8 cellular contexts compared by ENCODE assay signal in genomic region chr12:2057041-2057792, GRCh38. TPM values are rescaled to one million over a fixed set of nuclear protein-coding genes. Genes with fewer than 3 reads are reported as not detected.
A peak's percentile ranks its signal among the peaks of the same experiment; 100 is the strongest.
DNase-seq lines count a peak whose midpoint lies in the region; ATAC-seq and TF ChIP-seq lines count a peak whose summit lies in the region.

No MANE protein-coding gene starts in this region.

- H3K36me3 ChIP-seq in BE2C = no peaks in the 10 kb centered on the region

- H3K27me3 ChIP-seq in BE2C (peaks cover 89% of the 10 kb centered on the region), H9 (ENCODE audit: insufficient read depth, low read length) (peaks cover 16% of the 10 kb centered on the region)

- H2AK5ac ChIP-seq in H9 (ENCODE audit: insufficient read length, low read length) = no peak overlapping the region

- peaks cover 39% of the 10 kb centered on the region for H3K27me3 Mint-ChIP-seq in H9 (ENCODE audit: low read depth)

- H3K14ac ChIP-seq in H9 (ENCODE audit: insufficient read depth, low read length) = no peak overlapping the region

- H3K9me3 Mint-ChIP-seq in H9 = no peaks in the 10 kb centered on the region; a peak in 1 of 5 replicates

- no peak overlapping the region for H4K91ac ChIP-seq in H9 (ENCODE audit: insufficient read length, low read depth, low read length)

- H2BK120ac ChIP-seq in H9 (ENCODE audit: low read depth, low read length, poor library complexity, severe bottlenecking) = no peak overlapping the region

- H3K23me2 ChIP-seq in H9 (ENCODE audit: insufficient read length, low read depth, low read length, poor library complexity, severe bottlenecking) = peaks cover 11% of the 10 kb centered on the region

- H3K36me3 Mint-ChIP-seq in H9 (ENCODE audit: insufficient read depth in 1 of 3, low read depth in 3 of 3) = no peaks in the 10 kb centered on the region

- no peak overlapping the region for H3K4me3 Mint-ChIP-seq in H9

- H3K23ac ChIP-seq in H9 (ENCODE audit: insufficient read length, low read depth, low read length) = no peak overlapping the region

- H2BK15ac ChIP-seq in H9 (ENCODE audit: low read depth, low read length) = no peak overlapping the region

- H3K4me2 ChIP-seq in H9 (ENCODE audit: insufficient read depth, insufficient read length, low read length) = no peak overlapping the region

- H3K4me1 ChIP-seq in BE2C (no peaks in the 10 kb centered on the region), H9 (ENCODE audit: insufficient read depth, low read length) (no peaks in the 10 kb centered on the region; the same call in 1 of the 2 replicates)

- no peak overlapping the region for H3T11ph ChIP-seq in H9 (ENCODE audit: low read length)

- ATAC-seq in HG02840 (IDR thresholded peaks at IDR 0.05; ENCODE audit: low FRiP score, unreplicated experiment) (no peak), HG02642 (IDR thresholded peaks at IDR 0.05; ENCODE audit: poor library complexity, unreplicated experiment) (no peak)

- no CpG with 5 or more reads among the region's 21 CpGs for WGBS in H9 (ENCODE audit: extremely low coverage, insufficient read length, low lambda C conversion rate)

- H3K56ac ChIP-seq in H9 (ENCODE audit: insufficient read length, low read depth, low read length) = no peak overlapping the region

- no peaks in the 10 kb centered on the region for H3K79me1 ChIP-seq in H9 (ENCODE audit: insufficient read depth, low read depth, low read length, poor library complexity, severe bottlenecking)

- H3K9ac ChIP-seq in H9 (ENCODE audit: extremely low read depth, insufficient read length, low read length) = no peak overlapping the region

- TF ChIP-seq CTCF in BE2C (IDR thresholded peaks at IDR 0.05; ENCODE audit: low read depth, low read length) = peak; percentile 87
- TF ChIP-seq CTCF in H9 (conservative IDR thresholded peaks at IDR 0.05) = peak; percentile 97

- no peak overlapping the region for H2AFZ ChIP-seq in H9 (ENCODE audit: low read length)

- peak; percentile 82 for DNase-seq in BE2C
- DNase-seq in H9 = peak; percentile 96
- DNase-seq in NOMO-1 (lab: John Stamatoyannopoulos, UW; ENCODE audit: unreplicated experiment in 2 of 2) = peak; percentile 33 to 41
- peak; percentile 79 for DNase-seq in astrocyte of the hippocampus (ENCODE audit: low read depth, low spot score)
- peak; percentile 88 for DNase-seq in iPS-NIHi7 (ENCODE audit: extremely low spot score)
- peak; percentile 35 for DNase-seq in stimulated activated CD4-positive, alpha-beta T cell treated with anti-CD3 and anti-CD28 coated beads, Interleukin-4, amount 100 ng/mL, for 1 hour

- no peak overlapping the region for H3K27ac Mint-ChIP-seq in H9

- H2BK12ac ChIP-seq in H9 (ENCODE audit: insufficient read length, low read depth, low read length) = no peak overlapping the region

- H4K5ac ChIP-seq in H9 (ENCODE audit: insufficient read length, low read depth, low read length) = no peak overlapping the region

- H3K79me2 ChIP-seq in H9 (ENCODE audit: insufficient read depth, low read length) = no peaks in the 10 kb centered on the region

- H3K18ac ChIP-seq in H9 (ENCODE audit: insufficient read length, low read depth, low read length) = no peak overlapping the region

- H3K9me3 ChIP-seq in BE2C (no peaks in the 10 kb centered on the region), H9 (ENCODE audit: control insufficient read depth, low read depth, low read length) (no peaks in the 10 kb centered on the region)

- H4K8ac ChIP-seq in H9 (replicated peaks; ENCODE audit: insufficient read length, low read depth, low read length) = no peak overlapping the region

- no peak overlapping the region for H2BK5ac ChIP-seq in H9 (ENCODE audit: insufficient read length, low read length)

- H4K20me1 ChIP-seq in H9 (ENCODE audit: control insufficient read depth, insufficient read depth, insufficient read length) = no peaks in the 10 kb centered on the region

- no peak overlapping the region for H2BK20ac ChIP-seq in H9 (ENCODE audit: low read depth, low read length, poor library complexity, severe bottlenecking)

- H3K4me3 ChIP-seq in BE2C (ENCODE audit: low read depth, low read length) = no peak overlapping the region

- H3K27ac ChIP-seq in H9 (ENCODE audit: insufficient read length, low read depth, low read length) = no peak overlapping the region

- peaks cover 20 to 28% of the 10 kb centered on the region in 2 experiments for H3K4me1 Mint-ChIP-seq in H9

- H3K4ac ChIP-seq in H9 (ENCODE audit: low read depth, low read length) = no peak overlapping the region

RNA-seq across cellular contexts. Expression of gene CACNA1C, which starts 4.4 kb away (rescaled TPM):
- not detected for polyA plus RNA-seq in BE2C (2012; ENCODE audit: insufficient read depth, insufficient read length, low read depth)
- 0.81 and 1.1 TPM in 2 replicates for total RNA-seq in H9 (2021)

RNA-seq across cellular contexts. Expression of gene DCP1B, which starts 53.0 kb away (rescaled TPM):
- polyA plus RNA-seq in BE2C (2012; ENCODE audit: insufficient read depth, insufficient read length, low read depth) = 12.6 TPM
- 11.2 and 13.2 TPM in 2 replicates for total RNA-seq in H9 (2021)

Comparison
In these comparisons a context has a peak if more than half of its experiments do, and no peak if none do; other contexts are left out.
1. DNase-seq: peak in every context shown above with its lines; median percentile 96 in H9; 88 in iPS-NIHi7; 82 in BE2C; 79 in astrocyte of the hippocampus; 37 in NOMO-1; 35 in stimulated activated CD4-positive, alpha-beta T cell treated with anti-CD3 and anti-CD28 coated beads, Interleukin-4, amount 100 ng/mL, for 1 hour.